ENCODE assay signal across 22 cellular contexts in genomic region chr18:36485772-36486171, GRCh38.
"Had no signal": no experiment of that assay in that cellular context is flagged by ENCODE, and none has a peak within 500 bp of the region (broad histone marks: within the 10 kb centered on the region; RNA-seq: fewer than 3 reads in every experiment).

No MANE protein-coding gene starts in this region.

- H2AFZ ChIP-seq: neural progenitor cell had no signal

- H3K36me3 Mint-ChIP-seq: memory B cell, mesothelial cell of epicardium, natural killer cell had no signal

- H3K4me3 Mint-ChIP-seq: memory B cell, mesothelial cell of epicardium, natural killer cell, neural progenitor cell had no signal

- H3K36me3 ChIP-seq: gastrocnemius medialis, left ventricle myocardium inferior, lower lobe of right lung, neural progenitor cell, ovary, right atrium auricular region, tibial artery, upper lobe of right lung, vagina had no signal

- H3K9me3 Mint-ChIP-seq: memory B cell, mesothelial cell of epicardium, natural killer cell, neural progenitor cell had no signal

- ATAC-seq: esophagus mucosa, gastrocnemius medialis, left cardiac atrium, lower lobe of right lung, natural killer cell, upper lobe of right lung had no signal

- H3K9ac ChIP-seq: neural progenitor cell had no signal

- FAIRE-seq: small intestine had no signal

- H3K4me1 ChIP-seq: lower lobe of right lung, upper lobe of right lung, vagina had no signal

- H3K27me3 ChIP-seq: gastrocnemius medialis, neural progenitor cell, ovary, right atrium auricular region, tibial artery, upper lobe of right lung, vagina had no signal

- H3K27ac ChIP-seq: coronary artery, gastrocnemius medialis, left ventricle myocardium inferior, lower lobe of right lung, neural progenitor cell, ovary, right atrium auricular region, tibial artery, upper lobe of right lung, vagina had no signal

- H3K4me3 ChIP-seq: coronary artery, gastrocnemius medialis, left ventricle myocardium inferior, lower lobe of right lung, neural progenitor cell, ovary, right atrium auricular region, tibial artery, upper lobe of right lung, vagina had no signal

- H3K4me1 Mint-ChIP-seq: memory B cell, natural killer cell had no signal

- H3K4me2 ChIP-seq: neural progenitor cell had no signal

- DNase-seq: effector CD4-positive, alpha-beta T cell; gastrocnemius medialis; glutamatergic neuron; islet precursor cell; left cardiac atrium; left ventricle myocardium inferior; lower lobe of right lung; natural killer cell; nucleus accumbens; ovary; small intestine; stimulated activated CD4-positive, alpha-beta T cell treated with anti-CD3 and anti-CD28 coated beads, Interleukin-12 subunit alpha, Interleukin-12 subunit beta, amount 100 ng/mL, for 4 hours; stimulated activated naive CD4-positive, alpha-beta T cell treated with Interleukin-2 at 50 U/mL for 16 hours; tibial artery; upper lobe of right lung had no signal

- H3K27ac Mint-ChIP-seq: memory B cell, mesothelial cell of epicardium, natural killer cell, neural progenitor cell had no signal

- H3K9me3 ChIP-seq: gastrocnemius medialis, left ventricle myocardium inferior, lower lobe of right lung, ovary, right atrium auricular region, tibial artery, upper lobe of right lung, vagina had no signal
